ENCODE assay signal across 7 cellular contexts in the genomic region with DNA sequence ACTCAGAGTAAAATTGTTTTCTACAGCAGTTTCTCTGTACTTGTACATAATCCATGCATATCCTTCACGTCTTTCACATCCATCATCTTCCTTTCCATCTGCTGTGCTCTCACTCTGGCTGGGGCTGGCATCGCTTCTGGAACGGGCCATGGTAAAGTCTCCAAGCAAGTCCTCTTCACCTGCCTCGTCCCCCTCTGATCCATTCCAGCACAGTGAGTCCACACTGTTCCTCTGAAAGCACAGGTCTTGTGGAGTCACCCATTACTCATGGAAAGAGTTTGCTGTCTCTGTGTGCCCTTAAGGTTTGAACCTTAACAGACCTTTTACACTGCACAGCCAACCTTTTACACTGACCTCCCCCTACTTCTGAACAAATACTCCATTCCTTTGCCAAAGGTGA.
"Had no signal": no experiment of that assay in that cellular context is flagged by ENCODE, and none has a peak within 500 bp of the region (broad histone marks: within the 10 kb centered on the region; RNA-seq: fewer than 3 reads in every experiment).

No MANE protein-coding gene starts in this region.

- DNase-seq: GM23248, GOT3, H7, HFFc6 had no signal

- H3K4me1 ChIP-seq: HAP-1 had no signal

- H3K36me3 ChIP-seq: HAP-1 had no signal

- H2AFZ ChIP-seq: GM23248 had no signal

- FAIRE-seq: HTR-8/SVneo had no signal

- H3K4me3 ChIP-seq: GM23248, HAP-1 had no signal

- ATAC-seq: HCT116 had no signal

- H3K9ac ChIP-seq: GM23248 had no signal

- H3K27ac ChIP-seq: GM23248 had no signal

- H3K9me3 ChIP-seq: HAP-1 had no signal
